8 cellular contexts compared by ENCODE assay signal in genomic region chr11:11171854-11172253, GRCh38.
DNase-seq lines count a peak whose midpoint lies in the region; ATAC-seq and TF ChIP-seq lines count a peak whose summit lies in the region.

No MANE protein-coding gene starts in this region.

- WGBS in esophagus muscularis mucosa, result 73% methylated on average over 1 of the region's 1 CpG

- no peak overlapping the region for H3K27ac Mint-ChIP-seq in MCF 10A (ENCODE audit: low read depth, unreplicated experiment)

- CTCF ChIA-PET in MCF 10A (lab: Yijun Ruan, JAX), result interaction anchor here (1.0 kb wide), 1 partner anchor 616 kb away, joined by 3 read pairs; no protein-coding TSS in a partner anchor

- H3K27me3 ChIP-seq in esophagus muscularis mucosa (no peaks in the 10 kb centered on the region), lower lobe of right lung (ENCODE audit: low read depth) (no peaks in the 10 kb centered on the region), colonic mucosa (no peaks in the 10 kb centered on the region)

- no peak for TF ChIP-seq CTCF in GM12865 (IDR thresholded peaks at IDR 0.05; ENCODE audit: insufficient read depth, low read depth, low read length, missing control alignments)
- no peak for TF ChIP-seq CTCF in esophagus muscularis mucosa (IDR thresholded peaks at IDR 0.05)
- no peak for TF ChIP-seq CTCF in lower lobe of right lung (IDR thresholded peaks at IDR 0.05)
- no peak for TF ChIP-seq CTCF in MCF 10A (IDR thresholded peaks at IDR 0.05; ENCODE audit: unreplicated experiment)
- TF ChIP-seq CTCF in colonic mucosa (IDR thresholded peaks at IDR 0.05), result no peak

- H3K4me1 ChIP-seq in esophagus muscularis mucosa (peaks cover 3 to 48% (median 31%) of the 10 kb centered on the region in 4 donors), lower lobe of right lung (no peaks in the 10 kb centered on the region), colonic mucosa (no peaks in the 10 kb centered on the region)

- no peak overlapping the region for H3K4me3 Mint-ChIP-seq in MCF 10A (ENCODE audit: unreplicated experiment)

- peaks cover 9% of the 10 kb centered on the region for H3K27me3 Mint-ChIP-seq in MCF 10A (ENCODE audit: insufficient read depth, unreplicated experiment)

- H3K27ac ChIP-seq in esophagus muscularis mucosa (replicated peaks in 1 of 4) (peak overlapping the region; percentile 58 to 75 (median 74)), lower lobe of right lung (no peak overlapping the region), colonic mucosa (no peak overlapping the region)

- intact Hi-C loops in esophagus muscularis mucosa (cut with DNase I), result no loop called here
- intact Hi-C loops in lower lobe of right lung (cut with DNase I), result no loop called here
- intact Hi-C loops in MCF 10A (cut with micrococcal nuclease), result no loop called here
- intact Hi-C loops in colonic mucosa (cut with DNase I), result no loop called here

- H3K4me1 Mint-ChIP-seq in MCF 10A (ENCODE audit: insufficient read depth, unreplicated experiment), result peaks cover 13% of the 10 kb centered on the region

- TF ChIP-seq POLR2A in esophagus muscularis mucosa (IDR thresholded peaks at IDR 0.05; ENCODE audit: low read depth), result no peak

- DNase-seq in GM12865 (ENCODE audit: low read depth), result peak; percentile 88
- DNase-seq in esophagus muscularis mucosa (ENCODE audit: extremely low spot score), result no peak
- DNase-seq in lower lobe of right lung, result no peak
- DNase-seq in MCF 10A (ENCODE audit: unreplicated experiment), result no peak
- no peak for DNase-seq in colonic mucosa
- no peak for DNase-seq in EL

- no peak overlapping the region for H3K9ac ChIP-seq in colonic mucosa (ENCODE audit: low read depth in 2 of 2, low read length in 2 of 2)

- POLR2A ChIA-PET in MCF 10A (lab: Yijun Ruan, JAX), result no interaction called here

- H3K36me3 ChIP-seq in esophagus muscularis mucosa, result no peaks in the 10 kb centered on the region
- H3K36me3 ChIP-seq in lower lobe of right lung, result no peaks in the 10 kb centered on the region
- no peaks in the 10 kb centered on the region for H3K36me3 ChIP-seq in colonic mucosa

- no peaks in the 10 kb centered on the region for H3K36me3 Mint-ChIP-seq in MCF 10A (ENCODE audit: insufficient read depth, unreplicated experiment)

- no peak for TF ChIP-seq EP300 in esophagus muscularis mucosa (IDR thresholded peaks at IDR 0.05)

- BruUV-seq in MCF 10A (replicated peaks; lab: Mats Ljungman, UMichigan), result no TSS peak

- H3K4me3 ChIP-seq in GM12865 (ENCODE audit: low read depth, low read length), result no peak overlapping the region
- H3K4me3 ChIP-seq in esophagus muscularis mucosa, result no peak overlapping the region
- H3K4me3 ChIP-seq in lower lobe of right lung, result no peak overlapping the region
- H3K4me3 ChIP-seq in colonic mucosa, result no peak overlapping the region

- ATAC-seq in GM21360 (IDR thresholded peaks at IDR 0.05; ENCODE audit: unreplicated experiment) (peak; percentile 76), HG03565 (IDR thresholded peaks at IDR 0.05; ENCODE audit: unreplicated experiment) (peak; percentile 85), lower lobe of right lung (no peak)

- no peaks in the 10 kb centered on the region for H3K9me3 Mint-ChIP-seq in MCF 10A (ENCODE audit: unreplicated experiment)

- H3K9me3 ChIP-seq in esophagus muscularis mucosa, result no peaks in the 10 kb centered on the region
- H3K9me3 ChIP-seq in lower lobe of right lung, result no peaks in the 10 kb centered on the region
- H3K9me3 ChIP-seq in colonic mucosa, result no peaks in the 10 kb centered on the region

Comparison
In these comparisons a context has a peak if more than half of its experiments do, and no peak if none do; other contexts are left out.
1. ATAC-seq: peak in GM21360 (single experiment) and HG03565 (single experiment); none in lower lobe of right lung (0 of 2).
2. H3K27ac ChIP-seq: peak in esophagus muscularis mucosa (4 of 4); none in lower lobe of right lung (single experiment) and colonic mucosa (single experiment).